Comparison of ENCODE assay signal across 17 cellular contexts in genomic region chr1:155717041-155717440, GRCh38. TPM values are rescaled to one million over a fixed set of nuclear protein-coding genes. Genes with fewer than 3 reads are reported as not detected.
DNase-seq lines count a peak whose midpoint lies in the region; ATAC-seq and TF ChIP-seq lines count a peak whose summit lies in the region.
"Had no signal": no experiment of that assay in that cellular context is flagged by ENCODE, and none has a peak within 500 bp of the region (broad histone marks: within the 10 kb centered on the region; RNA-seq: fewer than 3 reads in every experiment).

No MANE protein-coding gene starts in this region.

- 75 to 81% methylated on average over 6 to 7 of the region's 7 CpGs for WGBS in transverse colon (ENCODE audit: low coverage in 1 of 2), 2 donors

- H3K27ac ChIP-seq in transverse colon, result no peak overlapping the region
- H3K27ac ChIP-seq: HL-60, psoas muscle, uterus had no signal

- in situ Hi-C loops in transverse colon (cut with MboI; ENCODE audit: low pct_ligation_motif_present in 1 of 4, low pct_unique_long_range_greater_than_20kb in 1 of 4, low sequenced_read_pairs in 3 of 4), result no loop called here

- no peak for TF ChIP-seq POLR2A in transverse colon (IDR thresholded peaks at IDR 0.05)

- H3K27me3 ChIP-seq in transverse colon, result no peaks in the 10 kb centered on the region
- H3K27me3 ChIP-seq: uterus had no signal

- no peak overlapping the region for H3K27ac Mint-ChIP-seq in stimulated activated naive CD8-positive, alpha-beta T cell treated with anti-CD3 and anti-CD28 coated beads, Interleukin-15, amount 100 ng/mL, for 72 hours
- H3K27ac Mint-ChIP-seq: HFFc6 had no signal

- no peaks in the 10 kb centered on the region for H3K27me3 Mint-ChIP-seq in stimulated activated naive CD8-positive, alpha-beta T cell treated with anti-CD3 and anti-CD28 coated beads, Interleukin-15, amount 100 ng/mL, for 72 hours

- peaks cover 0 to 2% (median 0%) of the 10 kb centered on the region in 4 donors for H3K36me3 ChIP-seq in transverse colon
- H3K36me3 ChIP-seq: uterus had no signal

- H3K4me1 Mint-ChIP-seq in stimulated activated naive CD8-positive, alpha-beta T cell treated with anti-CD3 and anti-CD28 coated beads, Interleukin-15, amount 100 ng/mL, for 72 hours, result no peaks in the 10 kb centered on the region

- TF ChIP-seq EP300 in transverse colon (IDR thresholded peaks at IDR 0.05; ENCODE audit: low read depth), result no peak

- ATAC-seq in stimulated activated naive CD8-positive, alpha-beta T cell treated with anti-CD3 and anti-CD28 coated beads, Interleukin-15, Interleukin-2, amounts not matched to agents 100 U/mL and 50 U/mL, for 24 hours, result peak; percentile 36
- ATAC-seq in stimulated activated naive CD8-positive, alpha-beta T cell treated with anti-CD3 and anti-CD28 coated beads, Interleukin-15, amount 100 ng/mL, for 72 hours, result no peak
- ATAC-seq in HG02642 (IDR thresholded peaks at IDR 0.05; ENCODE audit: poor library complexity, unreplicated experiment) (peak; percentile 60), esophagus mucosa (no peak)
- ATAC-seq: psoas muscle had no signal

- no peak for DNase-seq in stimulated activated naive CD8-positive, alpha-beta T cell treated with anti-CD3 and anti-CD28 coated beads, Interleukin-15, Interleukin-2, amounts not matched to agents 100 U/mL and 50 U/mL, for 24 hours
- DNase-seq in stimulated activated naive CD8-positive, alpha-beta T cell treated with anti-CD3 and anti-CD28 coated beads, Interleukin-15, amount 100 ng/mL, for 72 hours, result no peak
- DNase-seq in NCI-H526 treated with DMSO at 0.1 percent for 48 hours (lab: John Stamatoyannopoulos, UW), result peak; percentile 86
- DNase-seq in transverse colon, result peak; percentile 17
- DNase-seq in stimulated activated naive CD4-positive, alpha-beta T cell treated with Interleukin-2 at 50 U/mL for 16 hours (lab: John Stamatoyannopoulos, UW), result no peak
- no peak for DNase-seq in NCI-H1436 (lab: John Stamatoyannopoulos, UW)
- DNase-seq: activated T-cell treated with anti-CD3 and anti-CD28 coated beads, Interleukin-2, amount 50 U/mL, for 48 hours; erythroblast; HFFc6; NCI-H2029 treated with DMSO at 0.1 percent for 48 hours; NCI-H82; psoas muscle; stimulated activated CD4-positive, alpha-beta T cell treated with anti-CD3 and anti-CD28 coated beads, Interleukin-15, amount 100 ng/mL, for 24 hours; uterus had no signal

- no peak overlapping the region for H3K4me3 ChIP-seq in transverse colon
- H3K4me3 ChIP-seq: psoas muscle, uterus had no signal

- H3K9me3 Mint-ChIP-seq in stimulated activated naive CD8-positive, alpha-beta T cell treated with anti-CD3 and anti-CD28 coated beads, Interleukin-15, amount 100 ng/mL, for 72 hours, result no peaks in the 10 kb centered on the region
- H3K9me3 Mint-ChIP-seq: HFFc6 had no signal

- TF ChIP-seq CTCF in transverse colon (IDR thresholded peaks at IDR 0.05), result no peak

- H3K4me3 Mint-ChIP-seq in stimulated activated naive CD8-positive, alpha-beta T cell treated with anti-CD3 and anti-CD28 coated beads, Interleukin-15, amount 100 ng/mL, for 72 hours, result no peak overlapping the region
- H3K4me3 Mint-ChIP-seq: HFFc6 had no signal

- no peaks in the 10 kb centered on the region for H3K4me1 ChIP-seq in transverse colon
- H3K4me1 ChIP-seq: uterus had no signal

- intact Hi-C loops in transverse colon (cut with DNase I; ENCODE audit: low total_unique reads), result no loop called here

- H3K9me3 ChIP-seq in transverse colon, result no peaks in the 10 kb centered on the region
- H3K9me3 ChIP-seq: psoas muscle, uterus had no signal

RNA-seq across cellular contexts. Expression of gene DAP3, which starts 28.1 kb away (rescaled TPM):
- 100 to 1,000 TPM in 2 of 4 donors, 10 to 100 TPM in 2; 81.9 to 134 (median 106) TPM for total RNA-seq in transverse colon
- 69.7 TPM for total RNA-seq in esophagus mucosa

RNA-seq across cellular contexts. Expression of gene YY1AP1, which starts 28.5 kb away (rescaled TPM):
- 100 to 1,000 TPM in 1 of 4 donors, 10 to 100 TPM in 3; 84.0 to 198 (median 92.1) TPM for total RNA-seq in transverse colon
- 40.3 TPM for total RNA-seq in esophagus mucosa

Comparison
In these comparisons a context has a peak if more than half of its experiments do, and no peak if none do; other contexts are left out.
1. ATAC-seq: peak in stimulated activated naive CD8-positive, alpha-beta T cell treated with anti-CD3 and anti-CD28 coated beads, Interleukin-15, Interleukin-2, amounts not matched to agents 100 U/mL and 50 U/mL, for 24 hours (single experiment) and HG02642 (single experiment); none in stimulated activated naive CD8-positive, alpha-beta T cell treated with anti-CD3 and anti-CD28 coated beads, Interleukin-15, amount 100 ng/mL, for 72 hours (single experiment) and esophagus mucosa (single experiment).
2. DNase-seq: peak in NCI-H526 treated with DMSO at 0.1 percent for 48 hours (single experiment) and transverse colon (single experiment); none in stimulated activated naive CD8-positive, alpha-beta T cell treated with anti-CD3 and anti-CD28 coated beads, Interleukin-15, Interleukin-2, amounts not matched to agents 100 U/mL and 50 U/mL, for 24 hours (single experiment), stimulated activated naive CD8-positive, alpha-beta T cell treated with anti-CD3 and anti-CD28 coated beads, Interleukin-15, amount 100 ng/mL, for 72 hours (0 of 2), stimulated activated naive CD4-positive, alpha-beta T cell treated with Interleukin-2 at 50 U/mL for 16 hours (single experiment) and NCI-H1436 (single experiment).